In the genomic region with DNA sequence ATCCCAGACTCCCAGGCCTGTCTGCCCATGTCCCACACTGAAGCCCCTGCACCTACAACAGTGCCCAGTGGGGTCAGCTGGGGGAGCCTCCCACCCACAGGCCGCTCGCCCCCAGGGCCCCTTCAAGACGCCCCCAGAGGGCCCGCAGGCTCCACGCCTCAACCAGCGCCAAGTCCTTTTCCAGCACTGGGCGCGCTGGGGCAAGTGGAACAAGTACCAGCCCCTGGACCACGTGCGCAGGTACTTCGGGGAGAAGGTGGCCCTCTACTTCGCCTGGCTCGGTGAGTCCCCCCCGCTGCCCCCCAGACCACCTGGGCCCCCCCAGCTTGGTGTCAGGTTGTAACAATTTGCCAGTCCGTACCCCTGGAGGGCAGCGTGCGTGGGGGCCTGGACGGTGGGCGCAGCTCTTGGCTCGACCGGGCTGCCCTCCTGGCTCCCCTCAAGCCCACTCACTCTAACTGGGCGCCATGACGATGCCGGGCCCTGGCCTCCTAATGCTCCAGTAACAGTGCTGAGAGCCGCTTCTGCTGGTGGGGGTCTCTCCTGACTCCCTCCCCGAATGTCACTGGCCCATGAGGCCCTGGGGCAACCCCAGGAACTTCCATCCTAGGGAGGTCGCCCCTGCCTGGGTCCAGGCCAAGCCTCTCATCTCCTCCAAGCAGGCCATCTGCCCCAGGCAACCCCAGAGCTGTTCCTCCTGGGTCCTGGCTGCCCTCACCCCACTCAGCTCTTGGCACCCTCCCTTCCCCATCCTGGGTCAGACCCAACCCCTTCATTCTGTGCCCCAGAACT, we compare ENCODE assay signal across 2 cellular contexts.
TF ChIP-seq lines count a peak whose summit lies in the region.

No MANE protein-coding gene starts in this region.

TF ChIP-seq in HepG2, 621 proteins besides CTCF, POLR2A, EP300 and RAD21:
- TF ChIP-seq ZNF3 (CRISPR knock-in tag; IDR thresholded peaks at IDR 0.05) (no peak), TCF7 (IDR thresholded peaks at IDR 0.05; ENCODE audit: low read depth) (no peak), ZNF263 (CRISPR knock-in tag; IDR thresholded peaks at IDR 0.05) (0 out of 2 replicates have a peak, but pooled peaks have one; percentile 26), ZNF713 (CRISPR knock-in tag; IDR thresholded peaks at IDR 0.05) (no peak)
- TF ChIP-seq, protein P1, sequence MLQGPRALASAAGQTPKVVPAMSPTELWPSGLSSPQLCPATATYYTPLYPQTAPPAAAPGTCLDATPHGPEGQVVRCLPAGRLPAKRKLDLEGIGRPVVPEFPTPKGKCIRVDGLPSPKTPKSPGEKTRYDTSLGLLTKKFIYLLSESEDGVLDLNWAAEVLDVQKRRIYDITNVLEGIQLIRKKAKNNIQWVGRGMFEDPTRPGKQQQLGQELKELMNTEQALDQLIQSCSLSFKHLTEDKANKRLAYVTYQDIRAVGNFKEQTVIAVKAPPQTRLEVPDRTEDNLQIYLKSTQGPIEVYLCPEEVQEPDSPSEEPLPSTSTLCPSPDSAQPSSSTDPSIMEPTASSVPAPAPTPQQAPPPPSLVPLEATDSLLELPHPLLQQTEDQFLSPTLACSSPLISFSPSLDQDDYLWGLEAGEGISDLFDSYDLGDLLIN (CRISPR knock-in tag; IDR thresholded peaks at IDR 0.05; ENCODE audit: borderline replicate concordance), result no peak

TF ChIP-seq in GM12878, 131 proteins besides CTCF, POLR2A, EP300 and RAD21:
- TF ChIP-seq ZNF217 (IDR thresholded peaks at IDR 0.05) (no peak), TCF7 (IDR thresholded peaks at IDR 0.05; ENCODE audit: borderline replicate concordance) (no peak)
